8 cellular contexts compared by ENCODE assay signal in genomic region chr5:142922223-142922952, GRCh38.
DNase-seq lines count a peak whose midpoint lies in the region; ATAC-seq lines count a peak whose summit lies in the region.

No MANE protein-coding gene starts in this region.

- DNase-seq in stimulated activated naive CD8-positive, alpha-beta T cell treated with anti-CD3 and anti-CD28 coated beads, Interleukin-15, amount 100 ng/mL, for 72 hours = no peak
- DNase-seq in stimulated activated naive CD8-positive, alpha-beta T cell treated with anti-CD3 and anti-CD28 coated beads, Interleukin-15, Interleukin-2, amounts not matched to agents 100 U/mL and 50 U/mL, for 24 hours = no peak
- DNase-seq in NCI-H345 treated with DMSO at 0.1 percent for 48 hours (lab: John Stamatoyannopoulos, UW; ENCODE audit: unreplicated experiment) (peak; percentile 29), cerebellar cortex (ENCODE audit: low spot score) (peak; percentile 88), lung microvascular endothelial cell (ENCODE audit: low read depth in 2 of 2) (peak; percentile 77 to 84), HK-2 (ENCODE audit: unreplicated experiment) (no peak), ecto neural progenitor cell (ENCODE audit: low spot score) (no peak)

- peak; percentile 55 for ATAC-seq in stimulated activated naive CD8-positive, alpha-beta T cell treated with anti-CD3 and anti-CD28 coated beads, Interleukin-15, amount 100 ng/mL, for 72 hours
- ATAC-seq in stimulated activated naive CD8-positive, alpha-beta T cell treated with anti-CD3 and anti-CD28 coated beads, Interleukin-15, Interleukin-2, amounts not matched to agents 100 U/mL and 50 U/mL, for 24 hours = no peak
- ATAC-seq in HG02943 (IDR thresholded peaks at IDR 0.05; ENCODE audit: low read depth, unreplicated experiment) = peak; percentile 59

- H3K27me3 Mint-ChIP-seq in stimulated activated naive CD8-positive, alpha-beta T cell treated with anti-CD3 and anti-CD28 coated beads, Interleukin-15, amount 100 ng/mL, for 72 hours = no peaks in the 10 kb centered on the region

- peaks cover 50% of the 10 kb centered on the region for H3K4me1 Mint-ChIP-seq in stimulated activated naive CD8-positive, alpha-beta T cell treated with anti-CD3 and anti-CD28 coated beads, Interleukin-15, amount 100 ng/mL, for 72 hours

- H3K27ac Mint-ChIP-seq in stimulated activated naive CD8-positive, alpha-beta T cell treated with anti-CD3 and anti-CD28 coated beads, Interleukin-15, amount 100 ng/mL, for 72 hours = peak overlapping the region; percentile 50

- H3K4me3 Mint-ChIP-seq in stimulated activated naive CD8-positive, alpha-beta T cell treated with anti-CD3 and anti-CD28 coated beads, Interleukin-15, amount 100 ng/mL, for 72 hours = no peak overlapping the region

- peaks cover 0 to 7% of the 10 kb centered on the region in 2 donors for H3K9me3 Mint-ChIP-seq in stimulated activated naive CD8-positive, alpha-beta T cell treated with anti-CD3 and anti-CD28 coated beads, Interleukin-15, amount 100 ng/mL, for 72 hours

Comparison
In these comparisons a context has a peak if more than half of its experiments do, and no peak if none do; other contexts are left out.
1. DNase-seq: peak in NCI-H345 treated with DMSO at 0.1 percent for 48 hours (single experiment), cerebellar cortex (single experiment) and lung microvascular endothelial cell (2 of 2); none in stimulated activated naive CD8-positive, alpha-beta T cell treated with anti-CD3 and anti-CD28 coated beads, Interleukin-15, amount 100 ng/mL, for 72 hours (0 of 2), stimulated activated naive CD8-positive, alpha-beta T cell treated with anti-CD3 and anti-CD28 coated beads, Interleukin-15, Interleukin-2, amounts not matched to agents 100 U/mL and 50 U/mL, for 24 hours (single experiment), HK-2 (single experiment) and ecto neural progenitor cell (single experiment).